Comparison of ENCODE assay signal across 11 cellular contexts in the genomic region with DNA sequence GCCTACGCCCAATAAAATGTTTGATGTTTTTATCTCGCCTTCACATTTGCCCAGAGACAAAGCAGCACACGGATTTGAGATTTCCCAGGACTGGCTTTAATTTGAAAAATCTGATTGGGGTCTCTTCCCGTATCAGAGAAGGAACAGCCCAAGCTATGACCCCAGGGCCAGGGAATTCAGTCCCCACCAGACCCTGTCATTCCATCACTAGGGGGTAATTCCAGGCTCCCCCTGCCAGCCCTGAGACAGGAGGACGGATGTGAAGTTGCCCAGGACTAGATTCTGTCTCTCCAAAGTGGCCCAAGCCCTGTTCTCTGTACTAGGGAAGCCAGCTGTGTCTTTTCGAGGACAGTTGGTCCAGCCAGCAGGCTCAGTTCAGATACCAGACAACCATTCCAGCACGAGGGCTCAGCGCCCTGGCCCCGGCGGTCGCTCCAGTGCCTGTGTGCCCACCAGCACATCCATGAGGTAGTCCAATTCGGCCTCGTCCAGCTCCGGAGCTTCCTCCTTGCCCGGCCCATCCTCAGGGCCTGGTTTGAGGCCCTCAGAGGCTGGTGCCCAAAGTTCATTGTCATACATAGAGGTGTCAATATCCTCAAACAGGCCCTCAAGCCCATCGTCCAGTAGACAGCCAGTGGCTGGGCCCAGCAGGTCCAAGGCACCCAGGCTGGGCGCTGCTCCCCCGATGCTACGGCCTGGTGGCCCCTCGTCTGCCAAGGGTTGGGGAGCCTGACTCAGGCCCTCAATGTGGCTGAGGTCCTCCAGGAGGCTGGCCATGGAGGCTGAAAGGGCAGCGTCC. TPM values are rescaled to one million over a fixed set of nuclear protein-coding genes. Genes with fewer than 3 reads are reported as not detected.
DNase-seq lines count a peak whose midpoint lies in the region; ATAC-seq and TF ChIP-seq lines count a peak whose summit lies in the region.
"Had no signal": no experiment of that assay in that cellular context is flagged by ENCODE, and none has a peak within 500 bp of the region (broad histone marks: within the 10 kb centered on the region; RNA-seq: fewer than 3 reads in every experiment).

No MANE protein-coding gene starts in this region.

- POLR2A ChIA-PET in activated CD4-positive, alpha-beta T cell treated with anti-CD3 and anti-CD28 coated beads, Interleukin-2, amount 10 ng/mL, durations not matched to agents 7 days and 5 days (lab: Charles Lee) = no interaction called here

- H3K4me3 ChIP-seq in lower lobe of right lung = peak overlapping the region; percentile 89
- H3K4me3 ChIP-seq in subcutaneous abdominal adipose tissue (ENCODE audit: low read depth in 1 of 5, low read length in 5 of 5) = no peak overlapping the region
- H3K4me3 ChIP-seq in MG63 = no peak overlapping the region

- H3K36me3 Mint-ChIP-seq in activated CD4-positive, alpha-beta T cell treated with anti-CD3 and anti-CD28 coated beads, Interleukin-2, amount 10 ng/mL, durations not matched to agents 7 days and 5 days (ENCODE audit: low read depth) = peaks cover 10% of the 10 kb centered on the region
- H3K36me3 Mint-ChIP-seq in activated naive CD8-positive, alpha-beta T cell = peaks cover 5% of the 10 kb centered on the region

- CTCF ChIA-PET in activated CD4-positive, alpha-beta T cell treated with anti-CD3 and anti-CD28 coated beads, Interleukin-2, amount 10 ng/mL, durations not matched to agents 7 days and 5 days (lab: Charles Lee) = interaction anchor here (2.4 to 3.2 kb wide), 2 partner anchors 20 to 43 kb away, joined by 14 read pairs; a partner anchor contains a TSS

- no peak for TF ChIP-seq CTCF in lower lobe of right lung (IDR thresholded peaks at IDR 0.05)

- H3K9ac ChIP-seq in subcutaneous abdominal adipose tissue (ENCODE audit: low read length in 5 of 5) = no peak overlapping the region

- intact Hi-C loops in lower lobe of right lung (cut with DNase I) = no loop called here

- peak overlapping the region; percentile 97 for H3K27ac Mint-ChIP-seq in activated CD4-positive, alpha-beta T cell treated with anti-CD3 and anti-CD28 coated beads, Interleukin-2, amount 10 ng/mL, durations not matched to agents 7 days and 5 days
- H3K27ac Mint-ChIP-seq in activated naive CD8-positive, alpha-beta T cell = peak overlapping the region; percentile 94

- H3K4me3 Mint-ChIP-seq in activated CD4-positive, alpha-beta T cell treated with anti-CD3 and anti-CD28 coated beads, Interleukin-2, amount 10 ng/mL, durations not matched to agents 7 days and 5 days = peak overlapping the region; percentile 80
- H3K4me3 Mint-ChIP-seq in activated naive CD8-positive, alpha-beta T cell = peak overlapping the region; percentile 85

- H3K27me3 ChIP-seq in lower lobe of right lung (ENCODE audit: low read depth) (no peaks in the 10 kb centered on the region), subcutaneous abdominal adipose tissue (ENCODE audit: control insufficient read depth in 5 of 5, insufficient read depth in 4 of 5, low read length in 5 of 5) (no peaks in the 10 kb centered on the region), MG63 (no peaks in the 10 kb centered on the region)

- peaks cover 48% of the 10 kb centered on the region for H3K4me1 Mint-ChIP-seq in activated CD4-positive, alpha-beta T cell treated with anti-CD3 and anti-CD28 coated beads, Interleukin-2, amount 10 ng/mL, durations not matched to agents 7 days and 5 days
- H3K4me1 Mint-ChIP-seq in activated naive CD8-positive, alpha-beta T cell (ENCODE audit: low read depth) = peaks cover 30% of the 10 kb centered on the region

- H3K27me3 Mint-ChIP-seq in activated CD4-positive, alpha-beta T cell treated with anti-CD3 and anti-CD28 coated beads, Interleukin-2, amount 10 ng/mL, durations not matched to agents 7 days and 5 days = no peaks in the 10 kb centered on the region
- H3K27me3 Mint-ChIP-seq in activated naive CD8-positive, alpha-beta T cell = no peaks in the 10 kb centered on the region

- peak overlapping the region; percentile 98 for H3K27ac ChIP-seq in lower lobe of right lung
- peak overlapping the region; percentile 98 for H3K27ac ChIP-seq in subcutaneous abdominal adipose tissue (ENCODE audit: low read depth, low read length)

- DNase-seq in activated CD4-positive, alpha-beta T cell treated with anti-CD3 and anti-CD28 coated beads, Interleukin-2, amount 10 ng/mL, durations not matched to agents 7 days and 5 days = no peak
- DNase-seq in activated CD4-positive, alpha-beta T cell treated with anti-CD3 and anti-CD28 coated beads for 1 hour = no peak
- no peak for DNase-seq in lower lobe of right lung
- no peak for DNase-seq in NCI-H1930 (lab: John Stamatoyannopoulos, UW)
- no peak for DNase-seq in NOMO-1 (lab: John Stamatoyannopoulos, UW; ENCODE audit: unreplicated experiment in 2 of 2)
- no peak for DNase-seq in MG63
- DNase-seq: HCEC 1CT, NCI-H446 had no signal

- no peak for ATAC-seq in lower lobe of right lung

- H3K9me3 Mint-ChIP-seq in activated CD4-positive, alpha-beta T cell treated with anti-CD3 and anti-CD28 coated beads, Interleukin-2, amount 10 ng/mL, durations not matched to agents 7 days and 5 days = no peaks in the 10 kb centered on the region
- no peaks in the 10 kb centered on the region for H3K9me3 Mint-ChIP-seq in activated naive CD8-positive, alpha-beta T cell (ENCODE audit: low read depth)

- H3K36me3 ChIP-seq in lower lobe of right lung (peaks cover 14% of the 10 kb centered on the region), subcutaneous abdominal adipose tissue (ENCODE audit: control insufficient read depth in 5 of 5, insufficient read depth in 5 of 5, low read length in 5 of 5) (peaks cover 0 to 14% (median 12%) of the 10 kb centered on the region in 5 donors), MG63 (peaks cover 27% of the 10 kb centered on the region)

- H3K9me3 ChIP-seq in lower lobe of right lung (no peaks in the 10 kb centered on the region), subcutaneous abdominal adipose tissue (ENCODE audit: control insufficient read depth in 5 of 5, low read length in 5 of 5) (no peaks in the 10 kb centered on the region), MG63 (no peaks in the 10 kb centered on the region)

- peaks cover 60% of the 10 kb centered on the region for H3K4me1 ChIP-seq in lower lobe of right lung
- H3K4me1 ChIP-seq in subcutaneous abdominal adipose tissue (ENCODE audit: control insufficient read depth in 5 of 5, insufficient read depth in 5 of 5, low read length in 5 of 5) = peaks cover 3 to 52% (median 33%) of the 10 kb centered on the region in 5 donors

RNA-seq across cellular contexts. Expression of a gene that starts 3.2 kb away (rescaled TPM):
- total RNA-seq in activated CD4-positive, alpha-beta T cell treated with anti-CD3 and anti-CD28 coated beads, Interleukin-2, amount 10 ng/mL, durations not matched to agents 7 days and 5 days = 1 to 10 TPM; 6.2 to 9.7 TPM
- total RNA-seq in lower lobe of right lung = 17.6 TPM
- 19.1 and 35.3 TPM in 2 replicates for total RNA-seq in MG63 (2014; rRNA removed; shearing (Covaris generic); ENCODE audit: low replicate concordance)

RNA-seq across cellular contexts. Expression of a gene that starts 9.4 kb away (rescaled TPM):
- total RNA-seq in activated CD4-positive, alpha-beta T cell treated with anti-CD3 and anti-CD28 coated beads, Interleukin-2, amount 10 ng/mL, durations not matched to agents 7 days and 5 days = under 1 TPM; 0.75 to 0.94 TPM
- total RNA-seq in lower lobe of right lung = 51.5 TPM
- total RNA-seq in MG63 (2014; rRNA removed; shearing (Covaris generic); ENCODE audit: low replicate concordance) = 5.6 and 6.3 TPM in 2 replicates
- total RNA-seq: HT1080 had no signal

RNA-seq across cellular contexts. Expression of a gene that starts 21.5 kb away (rescaled TPM):
- total RNA-seq in activated CD4-positive, alpha-beta T cell treated with anti-CD3 and anti-CD28 coated beads, Interleukin-2, amount 10 ng/mL, durations not matched to agents 7 days and 5 days = 10 to 100 TPM; 10.6 to 10.9 TPM
- total RNA-seq in lower lobe of right lung = 30.7 TPM
- 15.9 and 38.3 TPM in 2 replicates for total RNA-seq in MG63 (2014; rRNA removed; shearing (Covaris generic); ENCODE audit: low replicate concordance)

RNA-seq across cellular contexts. Expression of a gene that starts 32.6 kb away (rescaled TPM):
- not detected for total RNA-seq in activated CD4-positive, alpha-beta T cell treated with anti-CD3 and anti-CD28 coated beads, Interleukin-2, amount 10 ng/mL, durations not matched to agents 7 days and 5 days
- total RNA-seq in lower lobe of right lung = 0.21 TPM
- total RNA-seq in MG63 (2014; rRNA removed; shearing (Covaris generic); ENCODE audit: low replicate concordance) = 0.22 and 0.69 TPM in 2 replicates
- total RNA-seq: HT1080 had no signal

RNA-seq across cellular contexts. Expression of a gene that starts 42.9 kb away (rescaled TPM):
- total RNA-seq in activated CD4-positive, alpha-beta T cell treated with anti-CD3 and anti-CD28 coated beads, Interleukin-2, amount 10 ng/mL, durations not matched to agents 7 days and 5 days = 10 to 100 TPM; 18.5 to 20.0 TPM
- 123 TPM for total RNA-seq in lower lobe of right lung
- total RNA-seq in MG63 (2014; rRNA removed; shearing (Covaris generic); ENCODE audit: low replicate concordance) = 140 and 179 TPM in 2 replicates
